39 cellular contexts compared by ENCODE assay signal in the genomic region with DNA sequence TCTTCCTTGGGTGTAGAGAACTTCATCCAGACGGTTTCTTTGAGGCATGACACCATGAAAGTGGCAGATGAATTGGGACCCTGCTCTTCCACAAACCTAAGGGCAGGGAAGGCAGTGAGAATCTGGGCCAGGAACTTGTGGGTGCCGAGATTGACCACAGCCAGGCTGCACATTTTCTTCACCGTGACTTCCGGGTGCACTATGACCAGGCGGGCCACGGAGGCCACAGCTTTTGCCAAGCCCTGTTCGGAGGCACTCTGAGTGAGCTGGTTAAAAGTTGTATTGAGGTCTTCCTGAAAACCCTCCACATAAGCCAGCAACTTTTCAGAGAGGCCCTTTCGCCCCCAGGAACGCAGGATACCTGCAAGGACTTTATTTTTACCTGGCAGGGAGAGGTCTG.
"Had no signal": no experiment of that assay in that cellular context is flagged by ENCODE, and none has a peak within 500 bp of the region (broad histone marks: within the 10 kb centered on the region; RNA-seq: fewer than 3 reads in every experiment).

No MANE protein-coding gene starts in this region.

- H3K4me3 ChIP-seq: adrenal gland, body of pancreas, breast epithelium had no signal

- ATAC-seq: activated CD4-positive, alpha-beta T cell treated with anti-CD3 and anti-CD28 coated beads for 36 hours; activated CD4-positive, CD25-positive, alpha-beta regulatory T cell treated with anti-CD3 and anti-CD28 coated beads, Interleukin-2, amount 50 U/mL, for 24 hours; activated CD8-positive, alpha-beta T cell treated with anti-CD3 and anti-CD28 coated beads, Interleukin-2, amount 10 ng/mL, durations not matched to agents 7 days and 5 days; activated naive CD4-positive, alpha-beta T cell treated with anti-CD3 and anti-CD28 coated beads, Interleukin-2, amount 50 U/mL, for 72 hours; activated T-cell treated with anti-CD3 and anti-CD28 coated beads, Interleukin-2, amount 50 U/mL, for 4 hours; activated T-cell treated with anti-CD3 and anti-CD28 coated beads, Interleukin-2, amount 50 U/mL, for 72 hours; activated T-helper 17 cell treated with anti-CD3 and anti-CD28 coated beads, Interleukin-2, amount 50 U/mL, for 72 hours; body of pancreas; WTC11 had no signal

- H3K27ac Mint-ChIP-seq: activated CD4-positive, alpha-beta memory T cell treated with anti-CD3 and anti-CD28 coated beads, Interleukin-2, amount 10 ng/mL, durations not matched to agents 7 days and 5 days; activated CD4-positive, alpha-beta T cell treated with anti-CD3 and anti-CD28 coated beads for 36 hours; activated CD4-positive, alpha-beta T cell treated with anti-CD3 and anti-CD28 coated beads, Interleukin-2, amount 10 ng/mL, durations not matched to agents 7 days and 5 days; activated CD8-positive, alpha-beta T cell treated with anti-CD3 and anti-CD28 coated beads, Interleukin-2, amount 10 ng/mL, durations not matched to agents 7 days and 5 days; activated naive CD4-positive, alpha-beta T cell treated with anti-CD3 and anti-CD28 coated beads for 36 hours; activated naive CD8-positive, alpha-beta T cell treated with anti-CD3 and anti-CD28 coated beads for 36 hours; activated T-cell treated with anti-CD3 and anti-CD28 coated beads, Interleukin-2, amount 50 U/mL, for 72 hours; activated T-helper 1 cell treated with anti-CD3 and anti-CD28 coated beads, Interleukin-12 subunit alpha, Interleukin-12 subunit beta, Interleukin-2, Interleukin-4 antibody, amounts not matched to agents 30 ng/mL and 10 ng/mL and 1 ng/mL, durations not matched to agents 14 hours and 24 hours and 36 hours; activated T-helper 17 cell treated with anti-CD3 and anti-CD28 coated beads, Interleukin-2, amount 50 U/mL, for 72 hours; T-helper 1 cell treated with Interleukin-12 subunit alpha and Interleukin-12 subunit beta and Interleukin-4 antibody, amounts not matched to agents 30 μg/mL and 1 μg/mL, for 36 hours; T-helper 2 cell treated with Interferon-gamma antibody and Interleukin-4, amounts not matched to agents 5 μg/mL and 100 μg/mL, for 36 hours; WTC11 had no signal

- H3K4me3 Mint-ChIP-seq: activated CD4-positive, alpha-beta memory T cell treated with anti-CD3 and anti-CD28 coated beads, Interleukin-2, amount 10 ng/mL, durations not matched to agents 7 days and 5 days; activated CD4-positive, alpha-beta T cell treated with anti-CD3 and anti-CD28 coated beads for 36 hours; activated CD4-positive, alpha-beta T cell treated with anti-CD3 and anti-CD28 coated beads, Interleukin-2, amount 10 ng/mL, durations not matched to agents 7 days and 5 days; activated CD8-positive, alpha-beta T cell treated with anti-CD3 and anti-CD28 coated beads, Interleukin-2, amount 10 ng/mL, durations not matched to agents 7 days and 5 days; activated naive CD4-positive, alpha-beta T cell treated with anti-CD3 and anti-CD28 coated beads for 36 hours; activated naive CD8-positive, alpha-beta T cell treated with anti-CD3 and anti-CD28 coated beads for 36 hours; activated T-cell treated with anti-CD3 and anti-CD28 coated beads, Interleukin-2, amount 50 U/mL, for 4 hours; activated T-cell treated with anti-CD3 and anti-CD28 coated beads, Interleukin-2, amount 50 U/mL, for 72 hours; activated T-helper 1 cell treated with anti-CD3 and anti-CD28 coated beads, Interleukin-12 subunit alpha, Interleukin-12 subunit beta, Interleukin-2, Interleukin-4 antibody, amounts not matched to agents 30 ng/mL and 10 ng/mL and 1 ng/mL, durations not matched to agents 14 hours and 24 hours and 36 hours; activated T-helper 17 cell treated with anti-CD3 and anti-CD28 coated beads, Interleukin-2, amount 50 U/mL, for 72 hours; T-helper 1 cell treated with Interleukin-12 subunit alpha and Interleukin-12 subunit beta and Interleukin-4 antibody, amounts not matched to agents 30 μg/mL and 1 μg/mL, for 36 hours; T-helper 2 cell treated with Interferon-gamma antibody and Interleukin-4, amounts not matched to agents 5 μg/mL and 100 μg/mL, for 36 hours; WTC11 had no signal

- H3K27ac ChIP-seq: adrenal gland, body of pancreas, brain microvascular endothelial cell, breast epithelium, WERI-Rb-1 had no signal

- FAIRE-seq: astrocyte, TTC549 had no signal

- H3K27me3 Mint-ChIP-seq: activated CD4-positive, alpha-beta memory T cell treated with anti-CD3 and anti-CD28 coated beads, Interleukin-2, amount 10 ng/mL, durations not matched to agents 7 days and 5 days; activated CD4-positive, alpha-beta T cell treated with anti-CD3 and anti-CD28 coated beads for 36 hours; activated CD4-positive, alpha-beta T cell treated with anti-CD3 and anti-CD28 coated beads, Interleukin-2, amount 10 ng/mL, durations not matched to agents 7 days and 5 days; activated naive CD8-positive, alpha-beta T cell treated with anti-CD3 and anti-CD28 coated beads for 36 hours; activated T-helper 17 cell treated with anti-CD3 and anti-CD28 coated beads, Interleukin-2, amount 50 U/mL, for 72 hours had no signal

- H3K9me3 ChIP-seq: adrenal gland, body of pancreas, breast epithelium had no signal

- H3K9me3 Mint-ChIP-seq: activated T-cell treated with anti-CD3 and anti-CD28 coated beads, Interleukin-2, amount 50 U/mL, for 4 hours; activated T-helper 1 cell treated with anti-CD3 and anti-CD28 coated beads, Interleukin-12 subunit alpha, Interleukin-12 subunit beta, Interleukin-2, Interleukin-4 antibody, amounts not matched to agents 30 ng/mL and 10 ng/mL and 1 ng/mL, durations not matched to agents 14 hours and 24 hours and 36 hours; activated T-helper 17 cell treated with anti-CD3 and anti-CD28 coated beads, Interleukin-2, amount 50 U/mL, for 72 hours had no signal

- H3K27me3 ChIP-seq: adrenal gland, body of pancreas, brain microvascular endothelial cell, breast epithelium had no signal

- DNase-seq: activated CD4-positive, alpha-beta memory T cell treated with anti-CD3 and anti-CD28 coated beads, Interleukin-2, amount 10 ng/mL, durations not matched to agents 7 days and 5 days; activated CD4-positive, alpha-beta T cell treated with anti-CD3 and anti-CD28 coated beads for 1 hour; activated CD4-positive, alpha-beta T cell treated with anti-CD3 and anti-CD28 coated beads for 36 hours; activated CD4-positive, alpha-beta T cell treated with anti-CD3 and anti-CD28 coated beads for 48 hours; activated CD4-positive, alpha-beta T cell treated with anti-CD3 and anti-CD28 coated beads, Interleukin-2, amount 10 ng/mL, durations not matched to agents 7 days and 5 days; activated CD4-positive, alpha-beta T cell treated with anti-CD3 and anti-CD28 coated beads, Interleukin-2, amount 50 U/mL, for 48 hours; activated CD4-positive, CD25-positive, alpha-beta regulatory T cell; activated CD8-positive, alpha-beta memory T cell treated with anti-CD3 and anti-CD28 coated beads, Interleukin-2, amount 50 U/mL, for 4 hours; activated CD8-positive, alpha-beta T cell treated with anti-CD3 and anti-CD28 coated beads, Interleukin-2, amount 10 ng/mL, durations not matched to agents 7 days and 5 days; activated effector memory CD4-positive, alpha-beta T cell treated with anti-CD3 and anti-CD28 coated beads, Interleukin-2, amount 50 U/mL, for 16 hours; activated gamma-delta T cell treated with Interleukin-2 at 50 U/mL for 16 hours; activated naive CD4-positive, alpha-beta T cell; activated naive CD4-positive, alpha-beta T cell treated with anti-CD3 and anti-CD28 coated beads for 36 hours; activated naive CD4-positive, alpha-beta T cell treated with anti-CD3 and anti-CD28 coated beads, Interleukin-2, amount 50 U/mL, for 16 hours; activated naive CD8-positive, alpha-beta T cell treated with anti-CD3 and anti-CD28 coated beads for 36 hours; activated T-cell treated with anti-CD3 and anti-CD28 coated beads for 4 hours; activated T-cell treated with anti-CD3 and anti-CD28 coated beads, Interleukin-2, amount 50 U/mL, for 1 hour; activated T-cell treated with anti-CD3 and anti-CD28 coated beads, Interleukin-2, amount 50 U/mL, for 4 hours; activated T-cell treated with anti-CD3 and anti-CD28 coated beads, Interleukin-2, amount 50 U/mL, for 72 hours; adrenal gland; amniotic stem cell; aorta; body of pancreas; brain microvascular endothelial cell; central memory CD4-positive, alpha-beta T cell; T-helper 1 cell; T-helper 2 cell; T-helper 9 cell; WERI-Rb-1 had no signal
